28 cellular contexts compared by ENCODE assay signal in the genomic region with DNA sequence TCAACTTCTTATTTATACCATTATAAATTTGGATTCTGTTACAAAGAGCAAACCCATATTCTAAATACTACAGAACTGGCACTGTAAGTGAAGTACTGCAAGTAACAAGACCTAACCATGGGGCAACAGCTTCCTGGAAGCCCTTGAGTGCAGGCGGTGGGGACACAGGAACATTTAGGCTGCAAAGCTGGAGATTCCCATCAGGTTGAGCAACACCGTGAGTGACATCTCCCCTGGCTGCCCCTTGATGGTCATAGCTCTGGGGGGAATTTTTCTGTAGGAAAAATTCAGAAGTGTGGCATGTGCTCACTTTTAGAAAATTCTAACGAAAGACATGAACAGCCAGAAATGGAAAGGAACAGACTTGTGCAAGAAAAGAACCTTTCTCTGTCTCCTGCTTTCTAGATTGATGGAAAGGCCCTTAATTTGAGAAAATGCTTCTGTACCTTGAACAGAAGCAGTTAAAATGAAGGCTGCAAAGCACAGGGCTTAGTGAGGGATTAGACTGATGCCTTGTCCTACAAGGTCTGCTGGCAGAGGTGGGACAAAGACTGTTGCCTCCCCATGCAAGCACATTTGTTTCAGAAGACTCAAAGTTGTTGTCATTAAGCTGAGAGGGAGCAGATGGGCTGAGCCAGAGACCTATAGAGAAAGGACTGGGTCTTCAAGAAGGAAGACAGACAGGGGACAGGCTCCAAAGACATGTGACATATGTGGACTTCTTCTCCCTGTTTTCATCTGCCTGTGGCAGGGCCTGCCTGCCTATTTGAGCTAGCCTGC.
"Had no signal": no experiment of that assay in that cellular context is flagged by ENCODE, and none has a peak within 500 bp of the region (broad histone marks: within the 10 kb centered on the region; RNA-seq: fewer than 3 reads in every experiment).

No MANE protein-coding gene starts in this region.

- H3K27me3 ChIP-seq: body of pancreas, gastrocnemius medialis, left lung, pancreas, sigmoid colon, stomach, thyroid gland had no signal

- H3K27me3 Mint-ChIP-seq: activated CD4-positive, alpha-beta T cell treated with anti-CD3 and anti-CD28 coated beads, Interleukin-2, amount 10 ng/mL, durations not matched to agents 7 days and 5 days; activated CD8-positive, alpha-beta memory T cell treated with anti-CD3 and anti-CD28 coated beads, Interleukin-2, amount 10 ng/mL, durations not matched to agents 7 days and 5 days; activated naive CD8-positive, alpha-beta T cell; T-helper 17 cell had no signal

- H3K9me3 ChIP-seq: body of pancreas, gastrocnemius medialis, left lung, lower lobe of right lung, pancreas, psoas muscle, thyroid gland had no signal

- H3K4me1 ChIP-seq: body of pancreas, gastrocnemius medialis, lower lobe of right lung, pancreas, psoas muscle, sigmoid colon, stomach, thyroid gland had no signal

- ATAC-seq: activated CD8-positive, alpha-beta memory T cell treated with anti-CD3 and anti-CD28 coated beads, Interleukin-2, amount 10 ng/mL, durations not matched to agents 7 days and 5 days; activated CD8-positive, alpha-beta T cell treated with anti-CD3 and anti-CD28 coated beads, Interleukin-2, amount 10 ng/mL, durations not matched to agents 7 days and 5 days; body of pancreas; gastrocnemius medialis; pancreas; psoas muscle; stimulated activated effector memory CD8-positive, alpha-beta T cell treated with anti-CD3 and anti-CD28 coated beads, Interleukin-12 subunit alpha, Interleukin-12 subunit beta, amount 100 ng/mL, for 72 hours; T-helper 17 cell had no signal

- DNase-seq: activated CD4-positive, alpha-beta T cell treated with anti-CD3 and anti-CD28 coated beads, Interleukin-2, amount 10 ng/mL, durations not matched to agents 7 days and 5 days; activated CD4-positive, CD25-positive, alpha-beta regulatory T cell treated with anti-CD3 and anti-CD28 coated beads, Interleukin-2, amount 50 U/mL, for 72 hours; activated CD8-positive, alpha-beta memory T cell treated with anti-CD3 and anti-CD28 coated beads, Interleukin-2, amount 10 ng/mL, durations not matched to agents 7 days and 5 days; activated CD8-positive, alpha-beta T cell treated with anti-CD3 and anti-CD28 coated beads, Interleukin-2, amount 10 ng/mL, durations not matched to agents 7 days and 5 days; activated T-cell treated with anti-CD3 and anti-CD28 coated beads, Interleukin-2, amount 50 U/mL, for 48 hours; anterior cingulate cortex; body of pancreas; dermis blood vessel endothelial cell; effector CD8-positive, alpha-beta T cell; gastrocnemius medialis; glutamatergic neuron; left lung; lower lobe of right lung; mesendoderm; nucleus accumbens; pancreas; psoas muscle; sigmoid colon; small intestine; stimulated activated CD4-positive, alpha-beta T cell treated with anti-CD3 and anti-CD28 coated beads, Interleukin-4, amount 100 ng/mL, for 24 hours; stomach; T-helper 17 cell; T1000; thyroid gland had no signal

- H3K36me3 ChIP-seq: gastrocnemius medialis, left lung, lower lobe of right lung, pancreas, thyroid gland had no signal

- H3K27ac Mint-ChIP-seq: activated CD8-positive, alpha-beta T cell treated with anti-CD3 and anti-CD28 coated beads, Interleukin-2, amount 10 ng/mL, durations not matched to agents 7 days and 5 days; activated naive CD8-positive, alpha-beta T cell; activated T-helper 2 cell treated with anti-CD3 and anti-CD28 coated beads, Interferon-gamma antibody, Interleukin-2, Interleukin-4, amounts not matched to agents 10 μg/mL and 5 μg/mL and 100 μg/mL, durations not matched to agents 14 hours and 24 hours and 36 hours; nephron; stimulated activated effector memory CD8-positive, alpha-beta T cell treated with anti-CD3 and anti-CD28 coated beads, Interleukin-12 subunit alpha, Interleukin-12 subunit beta, amount 100 ng/mL, for 72 hours; T-helper 17 cell had no signal

- H3K4me3 ChIP-seq: body of pancreas, gastrocnemius medialis, left lung, lower lobe of right lung, pancreas, psoas muscle, sigmoid colon, stomach, thyroid gland had no signal

- H3K27ac ChIP-seq: body of pancreas, gastrocnemius medialis, left lung, lower lobe of right lung, pancreas, psoas muscle, sigmoid colon, thyroid gland had no signal

- H3K4me1 Mint-ChIP-seq: nephron had no signal

- H3K4me3 Mint-ChIP-seq: activated CD8-positive, alpha-beta memory T cell treated with anti-CD3 and anti-CD28 coated beads, Interleukin-2, amount 10 ng/mL, durations not matched to agents 7 days and 5 days; activated CD8-positive, alpha-beta T cell treated with anti-CD3 and anti-CD28 coated beads, Interleukin-2, amount 10 ng/mL, durations not matched to agents 7 days and 5 days; activated naive CD8-positive, alpha-beta T cell; nephron; stimulated activated effector memory CD8-positive, alpha-beta T cell treated with anti-CD3 and anti-CD28 coated beads, Interleukin-12 subunit alpha, Interleukin-12 subunit beta, amount 100 ng/mL, for 72 hours; T-helper 17 cell had no signal
